Comparison of ENCODE assay signal across 16 cellular contexts in genomic region chr4:11011249-11011648, GRCh38.
"Had no signal": no experiment of that assay in that cellular context is flagged by ENCODE, and none has a peak within 500 bp of the region (broad histone marks: within the 10 kb centered on the region; RNA-seq: fewer than 3 reads in every experiment).

No MANE protein-coding gene starts in this region.

- H3K36me3 ChIP-seq: right lobe of liver, transverse colon had no signal

- H3K9me3 Mint-ChIP-seq: dendritic cell treated with granulocyte-macrophage colony-stimulating factor and Interleukin-4, amounts not matched to agents 40 ng/mL and 50 ng/mL, for 4 days had no signal

- H3K4me1 ChIP-seq: right lobe of liver, transverse colon had no signal

- H3K4me3 ChIP-seq: right lobe of liver, smooth muscle cell, transverse colon had no signal

- H3K27me3 ChIP-seq: right lobe of liver, transverse colon had no signal

- H3K27ac Mint-ChIP-seq: dendritic cell treated with granulocyte-macrophage colony-stimulating factor and Interleukin-4, amounts not matched to agents 40 ng/mL and 50 ng/mL, for 4 days; effector memory CD8-positive, alpha-beta T cell had no signal

- ATAC-seq: activated CD4-positive, CD25-positive, alpha-beta regulatory T cell treated with anti-CD3 and anti-CD28 coated beads, Interleukin-2, amount 50 U/mL, for 24 hours; effector memory CD8-positive, alpha-beta T cell; left cardiac atrium; right lobe of liver; stimulated activated naive CD8-positive, alpha-beta T cell treated with anti-CD3 and anti-CD28 coated beads, Interleukin-15, Interleukin-2, amounts not matched to agents 100 U/mL and 50 U/mL, for 24 hours had no signal

- H3K27ac ChIP-seq: right lobe of liver, transverse colon had no signal

- DNase-seq: activated naive CD4-positive, alpha-beta T cell; activated T-cell treated with anti-CD3 and anti-CD28 coated beads for 4 hours; anterior cingulate cortex; effector memory CD8-positive, alpha-beta T cell; left cardiac atrium; midbrain; right lobe of liver; stimulated activated CD4-positive, alpha-beta T cell treated with anti-CD3 and anti-CD28 coated beads, Interleukin-4, amount 100 ng/mL, for 4 hours; stimulated activated CD8-positive, alpha-beta memory T cell treated with anti-CD3 and anti-CD28 coated beads, Interleukin-4, amount 100 ng/mL, for 48 hours; stimulated activated naive CD8-positive, alpha-beta T cell treated with anti-CD3 and anti-CD28 coated beads, Interleukin-15, Interleukin-2, amounts not matched to agents 100 U/mL and 50 U/mL, for 24 hours; T-helper 9 cell; transverse colon had no signal

- H3K4me1 Mint-ChIP-seq: neural crest cell had no signal

- H3K27me3 Mint-ChIP-seq: dendritic cell treated with granulocyte-macrophage colony-stimulating factor and Interleukin-4, amounts not matched to agents 40 ng/mL and 50 ng/mL, for 4 days; effector memory CD8-positive, alpha-beta T cell had no signal

- H3K9me3 ChIP-seq: right lobe of liver, transverse colon had no signal

- H3K4me3 Mint-ChIP-seq: dendritic cell treated with granulocyte-macrophage colony-stimulating factor and Interleukin-4, amounts not matched to agents 40 ng/mL and 50 ng/mL, for 4 days; effector memory CD8-positive, alpha-beta T cell; neural crest cell had no signal
